ENCODE assay signal across 1 cellular context in genomic region chr3:159854500-159855124, GRCh38.
TF ChIP-seq lines count a peak whose summit lies in the region.

No MANE protein-coding gene starts in this region.

TF ChIP-seq in HEK293, 187 proteins besides CTCF, POLR2A, EP300 and RAD21 (continued from another document):
- peak; percentile 81 for TF ChIP-seq ZFP37 (tag by site-specific recombination; IDR thresholded peaks at IDR 0.05)
- TF ChIP-seq ZEB2 (tag by site-specific recombination; IDR thresholded peaks at IDR 0.05), result 0 out of 2 replicates have a peak, but pooled peaks have one; percentile 36
- no peak for TF ChIP-seq MEIS1 (CRISPR knock-in tag; IDR thresholded peaks at IDR 0.05; ENCODE audit: borderline replicate concordance)
- no peak for TF ChIP-seq ZNF114 (tag by site-specific recombination; IDR thresholded peaks at IDR 0.05)
- no peak for TF ChIP-seq ZNF433 (tag by site-specific recombination; IDR thresholded peaks at IDR 0.05; ENCODE audit: low read depth)
- TF ChIP-seq ZNF585B (tag by site-specific recombination; IDR thresholded peaks at IDR 0.05), result no peak
- no peak for TF ChIP-seq ZNF580 (tag by site-specific recombination; IDR thresholded peaks at IDR 0.05)
- no peak for TF ChIP-seq PRDM6 (tag by site-specific recombination; IDR thresholded peaks at IDR 0.05)
- peak; percentile 69 for TF ChIP-seq ZNF629 (tag by site-specific recombination; IDR thresholded peaks at IDR 0.05)
- no peak for TF ChIP-seq IKZF3 (tag by site-specific recombination; IDR thresholded peaks at IDR 0.05)
- TF ChIP-seq ZNF792 (tag by site-specific recombination; IDR thresholded peaks at IDR 0.05), result no peak
- peak; percentile 72; the same call in 1 of the 2 replicates for TF ChIP-seq HIC1 (tag by site-specific recombination; IDR thresholded peaks at IDR 0.05)
- TF ChIP-seq ZNF155 (tag by site-specific recombination; IDR thresholded peaks at IDR 0.05), result no peak
- TF ChIP-seq ZIC2 (tag by site-specific recombination; IDR thresholded peaks at IDR 0.05), result no peak
- peak; percentile 44; the same call in 1 of the 2 replicates for TF ChIP-seq ZBTB6 (tag by site-specific recombination; IDR thresholded peaks at IDR 0.05)
